Comparison of ENCODE assay signal across 14 cellular contexts in genomic region chr2:217757108-217757463, GRCh38.
A peak's percentile ranks its signal among the peaks of the same experiment; 100 is the strongest.
DNase-seq lines count a peak whose midpoint lies in the region; ATAC-seq and TF ChIP-seq lines count a peak whose summit lies in the region.
"Had no signal": no experiment of that assay in that cellular context is flagged by ENCODE, and none has a peak within 500 bp of the region (broad histone marks: within the 10 kb centered on the region; RNA-seq: fewer than 3 reads in every experiment).

No MANE protein-coding gene starts in this region.

- H3K9me3 Mint-ChIP-seq in activated naive CD4-positive, alpha-beta T cell treated with anti-CD3 and anti-CD28 coated beads, Interleukin-2, amount 50 U/mL, for 72 hours = peaks cover 0 to 16% of the 10 kb centered on the region in 2 donors
- H3K9me3 Mint-ChIP-seq in activated CD8-positive, alpha-beta T cell treated with anti-CD3 and anti-CD28 coated beads, Interleukin-2, amount 10 ng/mL, durations not matched to agents 7 days and 5 days (ENCODE audit: insufficient read depth) = peaks cover 18% of the 10 kb centered on the region
- H3K9me3 Mint-ChIP-seq: central memory CD8-positive, alpha-beta T cell had no signal

- H3K27ac Mint-ChIP-seq in activated naive CD4-positive, alpha-beta T cell treated with anti-CD3 and anti-CD28 coated beads, Interleukin-2, amount 50 U/mL, for 72 hours = peak overlapping the region in 1 of 2 donors; percentile 67
- H3K27ac Mint-ChIP-seq in activated CD8-positive, alpha-beta T cell treated with anti-CD3 and anti-CD28 coated beads, Interleukin-2, amount 10 ng/mL, durations not matched to agents 7 days and 5 days = peak overlapping the region; percentile 74
- H3K27ac Mint-ChIP-seq: naive B cell had no signal

- H3K27ac ChIP-seq in subcutaneous abdominal adipose tissue (ENCODE audit: low read depth, low read length) (peak overlapping the region; percentile 73), coronary artery (no peak overlapping the region)
- H3K27ac ChIP-seq: pancreas, right lobe of liver had no signal

- H3K9me3 ChIP-seq in iPS-15b (ENCODE audit: control insufficient read depth, insufficient read depth, low read length) (peaks cover 1% of the 10 kb centered on the region), subcutaneous abdominal adipose tissue (ENCODE audit: control insufficient read depth in 5 of 5, low read length in 5 of 5) (peaks cover 0 to 7% (median 2%) of the 10 kb centered on the region in 5 donors)
- H3K9me3 ChIP-seq: pancreas, testis had no signal

- peaks cover 35% of the 10 kb centered on the region for H3K4me1 Mint-ChIP-seq in activated CD8-positive, alpha-beta T cell treated with anti-CD3 and anti-CD28 coated beads, Interleukin-2, amount 10 ng/mL, durations not matched to agents 7 days and 5 days (ENCODE audit: low read depth)

- H3K27me3 ChIP-seq in iPS-15b (ENCODE audit: control insufficient read depth, insufficient read depth, low read length) (peaks cover 7% of the 10 kb centered on the region), subcutaneous abdominal adipose tissue (ENCODE audit: control insufficient read depth in 5 of 5, insufficient read depth in 4 of 5, low read length in 5 of 5) (no peaks in the 10 kb centered on the region)
- H3K27me3 ChIP-seq: ascending aorta, pancreas, right lobe of liver, testis had no signal

- H3K27me3 Mint-ChIP-seq in activated CD8-positive, alpha-beta T cell treated with anti-CD3 and anti-CD28 coated beads, Interleukin-2, amount 10 ng/mL, durations not matched to agents 7 days and 5 days (ENCODE audit: low read depth) = peaks cover 1% of the 10 kb centered on the region

- peak overlapping the region; percentile 36 for H3K4me3 Mint-ChIP-seq in activated CD8-positive, alpha-beta T cell treated with anti-CD3 and anti-CD28 coated beads, Interleukin-2, amount 10 ng/mL, durations not matched to agents 7 days and 5 days
- H3K4me3 Mint-ChIP-seq: central memory CD8-positive, alpha-beta T cell had no signal

- POLR2A ChIA-PET in activated CD8-positive, alpha-beta T cell treated with anti-CD3 and anti-CD28 coated beads, Interleukin-2, amount 10 ng/mL, durations not matched to agents 7 days and 5 days (lab: Charles Lee) = no interaction called here

- ATAC-seq in activated naive CD4-positive, alpha-beta T cell treated with anti-CD3 and anti-CD28 coated beads, Interleukin-2, amount 50 U/mL, for 72 hours = peak; percentile 39 to 69
- ATAC-seq in activated CD8-positive, alpha-beta T cell treated with anti-CD3 and anti-CD28 coated beads, Interleukin-2, amount 10 ng/mL, durations not matched to agents 7 days and 5 days = peak; percentile 34
- ATAC-seq in HG03095 (IDR thresholded peaks at IDR 0.05; ENCODE audit: unreplicated experiment) = no peak

- CTCF ChIA-PET in activated CD8-positive, alpha-beta T cell treated with anti-CD3 and anti-CD28 coated beads, Interleukin-2, amount 10 ng/mL, durations not matched to agents 7 days and 5 days (lab: Charles Lee) = interaction anchor here (0.9 to 2.9 kb wide), 10 partner anchors 15 to 1069 kb away, joined by 3 to 26 read pairs (median 4); no protein-coding TSS in a partner anchor

- no peaks in the 10 kb centered on the region for H3K4me1 ChIP-seq in iPS-15b (ENCODE audit: control insufficient read depth, insufficient read depth, low read length)
- peaks cover 0 to 38% (median 29%) of the 10 kb centered on the region in 5 donors for H3K4me1 ChIP-seq in subcutaneous abdominal adipose tissue (ENCODE audit: control insufficient read depth in 5 of 5, insufficient read depth in 5 of 5, low read length in 5 of 5)
- H3K4me1 ChIP-seq: pancreas, right lobe of liver, testis had no signal

- H3K4me3 ChIP-seq in iPS-15b (ENCODE audit: low read depth, low read length) (no peak overlapping the region), subcutaneous abdominal adipose tissue (ENCODE audit: low read depth in 1 of 5, low read length in 5 of 5) (no peak overlapping the region), coronary artery (no peak overlapping the region)
- H3K4me3 ChIP-seq: ascending aorta, right lobe of liver had no signal

- H3K9ac ChIP-seq in iPS-15b (ENCODE audit: low read depth, low read length) (peak overlapping the region; percentile 32), subcutaneous abdominal adipose tissue (ENCODE audit: low read length in 5 of 5) (no peak overlapping the region)

- TF ChIP-seq CTCF in coronary artery (IDR thresholded peaks at IDR 0.05) = no peak

- no peak for DNase-seq in activated naive CD4-positive, alpha-beta T cell treated with anti-CD3 and anti-CD28 coated beads, Interleukin-2, amount 50 U/mL, for 72 hours (ENCODE audit: low spot score in 2 of 2)
- no peak for DNase-seq in activated naive CD4-positive, alpha-beta T cell (lab: John Stamatoyannopoulos, UW)
- peak; percentile 44 for DNase-seq in activated CD8-positive, alpha-beta T cell treated with anti-CD3 and anti-CD28 coated beads, Interleukin-2, amount 10 ng/mL, durations not matched to agents 7 days and 5 days
- DNase-seq in RKO (ENCODE audit: low spot score) (no peak), coronary artery (ENCODE audit: low spot score) (no peak)

- no peaks in the 10 kb centered on the region for H3K36me3 ChIP-seq in iPS-15b (ENCODE audit: control insufficient read depth, insufficient read depth, low read length)
- peaks cover 6 to 20% (median 10%) of the 10 kb centered on the region in 5 donors for H3K36me3 ChIP-seq in subcutaneous abdominal adipose tissue (ENCODE audit: control insufficient read depth in 5 of 5, insufficient read depth in 5 of 5, low read length in 5 of 5)
- H3K36me3 ChIP-seq: pancreas, right lobe of liver had no signal

- peaks cover 0 to 11% of the 10 kb centered on the region in 2 donors for H3K36me3 Mint-ChIP-seq in activated naive CD4-positive, alpha-beta T cell treated with anti-CD3 and anti-CD28 coated beads, Interleukin-2, amount 50 U/mL, for 72 hours
- H3K36me3 Mint-ChIP-seq in activated CD8-positive, alpha-beta T cell treated with anti-CD3 and anti-CD28 coated beads, Interleukin-2, amount 10 ng/mL, durations not matched to agents 7 days and 5 days (ENCODE audit: low read depth) = peaks cover 5% of the 10 kb centered on the region
